ENCODE assay signal across 8 cellular contexts in genomic region chr2:60553992-60554648, GRCh38. TPM values are rescaled to one million over a fixed set of nuclear protein-coding genes. Genes with fewer than 3 reads are reported as not detected.
DNase-seq lines count a peak whose midpoint lies in the region; ATAC-seq and TF ChIP-seq lines count a peak whose summit lies in the region.

No MANE protein-coding gene starts in this region.

- peak; percentile 27 for ATAC-seq in Right ventricle myocardium superior (ENCODE audit: poor library complexity)
- no peak for ATAC-seq in GM19023 (IDR thresholded peaks at IDR 0.05; ENCODE audit: unreplicated experiment)

- no peaks in the 10 kb centered on the region for H3K9me3 ChIP-seq in parathyroid adenoma (ENCODE audit: control insufficient read depth, low read length)

- H3K4me3 Mint-ChIP-seq in IgD-negative memory B cell: peak overlapping the region; percentile 85 to 99 (median 96)
- H3K4me3 Mint-ChIP-seq in activated T-cell treated with anti-CD3 and anti-CD28 coated beads, Interleukin-2, amount 50 U/mL, for 24 hours: peak overlapping the region; percentile 75

- H3K4me2 ChIP-seq in parathyroid adenoma (ENCODE audit: low read length): peak overlapping the region; percentile 96

- peak; percentile 31 for DNase-seq in activated CD4-positive, alpha-beta T cell treated with anti-CD3 and anti-CD28 coated beads for 48 hours
- DNase-seq in activated CD4-positive, alpha-beta T cell treated with anti-CD3 and anti-CD28 coated beads for 4 hours: no peak
- peak; percentile 45 for DNase-seq in activated T-cell treated with anti-CD3 and anti-CD28 coated beads, Interleukin-2, amount 50 U/mL, for 24 hours
- DNase-seq in Right ventricle myocardium superior (peak; percentile 67), cerebellar cortex (ENCODE audit: low spot score) (no peak)

- no peak for TF ChIP-seq CTCF in parathyroid adenoma (IDR thresholded peaks at IDR 0.05)

- peaks cover 6% of the 10 kb centered on the region for H3K36me3 Mint-ChIP-seq in IgD-negative memory B cell
- H3K36me3 Mint-ChIP-seq in activated T-cell treated with anti-CD3 and anti-CD28 coated beads, Interleukin-2, amount 50 U/mL, for 24 hours (ENCODE audit: low read depth): no peaks in the 10 kb centered on the region

- H3K9me3 Mint-ChIP-seq in IgD-negative memory B cell: no peaks in the 10 kb centered on the region
- no peaks in the 10 kb centered on the region for H3K9me3 Mint-ChIP-seq in activated T-cell treated with anti-CD3 and anti-CD28 coated beads, Interleukin-2, amount 50 U/mL, for 24 hours

- peak overlapping the region; percentile 79 for H2AFZ ChIP-seq in parathyroid adenoma

- H3K27me3 ChIP-seq in parathyroid adenoma (ENCODE audit: control insufficient read depth, insufficient read depth, low read length): no peaks in the 10 kb centered on the region

- intact Hi-C loops in Right ventricle myocardium superior (cut with DNase I): loop anchor here (5.0 to 10.0 kb wide), 2 partner anchors 217 to 439 kb away; no protein-coding TSS in a partner anchor

- H3K27me3 Mint-ChIP-seq in IgD-negative memory B cell: no peaks in the 10 kb centered on the region
- peaks cover 77% of the 10 kb centered on the region for H3K27me3 Mint-ChIP-seq in activated T-cell treated with anti-CD3 and anti-CD28 coated beads, Interleukin-2, amount 50 U/mL, for 24 hours

- H3K27ac ChIP-seq in parathyroid adenoma: no peak overlapping the region

- peak overlapping the region; percentile 84 to 98 (median 94) for H3K27ac Mint-ChIP-seq in IgD-negative memory B cell
- H3K27ac Mint-ChIP-seq in activated T-cell treated with anti-CD3 and anti-CD28 coated beads, Interleukin-2, amount 50 U/mL, for 24 hours: no peak overlapping the region

- H3K79me2 ChIP-seq in parathyroid adenoma: no peaks in the 10 kb centered on the region

- peak overlapping the region; percentile 72 for H3K4me3 ChIP-seq in parathyroid adenoma (ENCODE audit: low read depth, low read length)

- H3K9ac ChIP-seq in parathyroid adenoma: no peak overlapping the region

- H3K36me3 ChIP-seq in parathyroid adenoma (ENCODE audit: control insufficient read depth, insufficient read depth, low read length): no peaks in the 10 kb centered on the region

- H3K4me1 ChIP-seq in parathyroid adenoma: no peaks in the 10 kb centered on the region

- peaks cover 5 to 7% (median 5%) of the 10 kb centered on the region in 3 donors for H3K4me1 Mint-ChIP-seq in IgD-negative memory B cell
- peaks cover 51% of the 10 kb centered on the region for H3K4me1 Mint-ChIP-seq in activated T-cell treated with anti-CD3 and anti-CD28 coated beads, Interleukin-2, amount 50 U/mL, for 24 hours (ENCODE audit: low read depth)

RNA-seq across cellular contexts. Expression of gene BCL11A, which starts 0.7 kb away (rescaled TPM):
- 189 TPM for polyA plus RNA-seq in IgD-negative memory B cell
- 31.6 TPM for total RNA-seq in Right ventricle myocardium superior

Comparison
In these comparisons a context has a peak if more than half of its experiments do, and no peak if none do; other contexts are left out.
1. DNase-seq: peak in activated CD4-positive, alpha-beta T cell treated with anti-CD3 and anti-CD28 coated beads for 48 hours (single experiment), activated T-cell treated with anti-CD3 and anti-CD28 coated beads, Interleukin-2, amount 50 U/mL, for 24 hours (single experiment) and Right ventricle myocardium superior (single experiment); none in activated CD4-positive, alpha-beta T cell treated with anti-CD3 and anti-CD28 coated beads for 4 hours (0 of 2) and cerebellar cortex (single experiment).